8 cellular contexts compared by ENCODE assay signal in the genomic region with DNA sequence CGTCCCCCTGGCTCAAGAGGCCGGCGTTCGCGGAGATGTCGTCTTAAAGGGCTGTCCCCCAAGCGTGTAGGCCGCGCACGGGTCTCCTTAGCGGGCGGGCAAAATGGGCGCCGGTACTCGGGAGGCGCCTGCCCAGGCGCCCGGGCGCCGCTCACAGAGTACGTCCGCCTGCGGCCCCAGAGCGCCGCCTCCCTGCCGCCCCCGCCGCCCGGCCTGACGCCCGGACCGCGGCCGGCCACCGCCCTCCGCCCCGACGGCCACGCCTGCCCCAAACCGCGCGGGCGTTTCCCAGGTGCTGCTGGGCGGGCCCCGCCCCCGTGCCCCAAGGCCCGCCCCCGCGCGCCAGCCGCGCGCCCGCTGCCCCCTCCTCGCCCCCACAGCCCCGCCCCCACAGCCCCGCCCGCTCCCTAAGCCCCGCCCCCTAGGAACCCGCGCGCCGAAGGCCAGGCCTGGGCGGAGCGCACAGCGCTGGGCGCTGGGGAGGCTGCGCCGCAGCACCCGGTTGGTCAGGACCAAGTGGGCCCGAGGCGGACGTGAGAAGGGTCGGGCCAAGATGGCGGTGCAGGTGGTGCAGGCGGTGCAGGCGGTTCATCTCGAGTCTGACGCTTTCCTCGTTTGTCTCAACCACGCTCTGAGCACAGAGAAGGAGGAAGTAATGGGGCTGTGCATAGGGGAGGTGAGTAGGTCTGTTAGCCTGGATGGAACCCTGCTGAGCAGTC. TPM values are rescaled to one million over a fixed set of nuclear protein-coding genes. Genes with fewer than 3 reads are reported as not detected.
DNase-seq lines count a peak whose midpoint lies in the region; ATAC-seq and TF ChIP-seq lines count a peak whose summit lies in the region.

A gene (plus strand): TSS at position 534 of the 719 bp plus-strand sequence. CDS start 20 bp downstream, at position 554.
A gene with protein sequence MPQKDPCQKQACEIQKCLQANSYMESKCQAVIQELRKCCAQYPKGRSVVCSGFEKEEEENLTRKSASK (minus strand): TSS at position 162 of the 719 bp plus-strand sequence. CDS start 7,113 bp downstream, outside the sequence.
A gene with protein sequence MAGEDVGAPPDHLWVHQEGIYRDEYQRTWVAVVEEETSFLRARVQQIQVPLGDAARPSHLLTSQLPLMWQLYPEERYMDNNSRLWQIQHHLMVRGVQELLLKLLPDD (minus strand): TSS at position 162 of the 719 bp plus-strand sequence. CDS start 5,126 bp downstream, outside the sequence.

- TF ChIP-seq CTCF in fibroblast of lung (conservative IDR thresholded peaks at IDR 0.05 in 1 of 2, IDR thresholded peaks at IDR 0.05 in 1 of 2; ENCODE audit: low read depth in 1 of 2, low read length in 2 of 2): no peak

- peak; percentile 87 for ATAC-seq in GM21723 (IDR thresholded peaks at IDR 0.05; ENCODE audit: unreplicated experiment)
- ATAC-seq in naive thymus-derived CD4-positive, alpha-beta T cell: peak; percentile 90
- peak; percentile 93 for ATAC-seq in stimulated activated naive B cell treated with anti-CD40 and anti-IgM and Interleukin-4, amounts not matched to agents 10 μg/mL and 1 μg/mL and 100 μg/mL, for 72 hours (replicated peaks)

- H3K9me3 Mint-ChIP-seq in naive thymus-derived CD4-positive, alpha-beta T cell: no peaks in the 10 kb centered on the region
- H3K9me3 Mint-ChIP-seq in stimulated activated naive B cell treated with anti-CD40 and anti-IgM and Interleukin-4, amounts not matched to agents 10 μg/mL and 1 μg/mL and 100 μg/mL, for 72 hours: no peaks in the 10 kb centered on the region

- H3K9ac ChIP-seq in fibroblast of lung (ENCODE audit: insufficient read depth, low read length): peak within 1 kb of the TSS; percentile 78

- H4K20me1 ChIP-seq in fibroblast of lung (ENCODE audit: control insufficient read depth, extremely low read depth, insufficient read depth, low read length): no peaks in the 10 kb centered on the region

- H3K4me3 Mint-ChIP-seq in naive thymus-derived CD4-positive, alpha-beta T cell: peak within 1 kb of the TSS; percentile 81 to 94 (median 89)
- H3K4me3 Mint-ChIP-seq in stimulated activated naive B cell treated with anti-CD40 and anti-IgM and Interleukin-4, amounts not matched to agents 10 μg/mL and 1 μg/mL and 100 μg/mL, for 72 hours: peak within 1 kb of the TSS; percentile 93 to 94

- H3K36me3 ChIP-seq in fibroblast of lung (ENCODE audit: control insufficient read depth, insufficient read depth, low read length): peaks cover 7% of the 10 kb centered on the region
- H3K36me3 ChIP-seq in naive thymus-derived CD4-positive, alpha-beta T cell (ENCODE audit: control insufficient read depth in 2 of 3, insufficient read depth in 3 of 3, low read length in 3 of 3): peaks cover 0 to 6% (median 0%) of the 10 kb centered on the region in 3 experiments

- H3K27ac ChIP-seq in fibroblast of lung (ENCODE audit: insufficient read depth, low read length): peak within 1 kb of the TSS; percentile 80
- H3K27ac ChIP-seq in naive thymus-derived CD4-positive, alpha-beta T cell (ENCODE audit: low read depth, low read length): peak within 1 kb of the TSS; percentile 82

- peak within 1 kb of the TSS; percentile 83 to 96 (median 94) for H3K27ac Mint-ChIP-seq in naive thymus-derived CD4-positive, alpha-beta T cell
- peak within 1 kb of the TSS; percentile 96 for H3K27ac Mint-ChIP-seq in stimulated activated naive B cell treated with anti-CD40 and anti-IgM and Interleukin-4, amounts not matched to agents 10 μg/mL and 1 μg/mL and 100 μg/mL, for 72 hours

- peak; percentile 74 for DNase-seq in DMS53 treated with DMSO at 0.1 percent for 48 hours (lab: John Stamatoyannopoulos, UW; ENCODE audit: unreplicated experiment)
- DNase-seq in KG1 (lab: John Stamatoyannopoulos, UW): peak; percentile 55
- DNase-seq in RKO (ENCODE audit: low spot score): peak; percentile 84
- DNase-seq in activated T-helper 1 cell treated with Interleukin-2 at 50 U/mL for 16 hours (ENCODE audit: low read depth): peak; percentile 63
- peak; percentile 75 to 80 for DNase-seq in fibroblast of lung (ENCODE audit: low read depth in 2 of 2)
- DNase-seq in naive thymus-derived CD4-positive, alpha-beta T cell: peak; percentile 62 to 77 (median 74)
- DNase-seq in stimulated activated naive B cell treated with anti-CD40 and anti-IgM and Interleukin-4, amounts not matched to agents 10 μg/mL and 1 μg/mL and 100 μg/mL, for 72 hours: peak; percentile 77

- POLR2A ChIA-PET in naive thymus-derived CD4-positive, alpha-beta T cell (lab: Charles Lee): interaction anchor here (0.6 to 1.1 kb wide), 5 partner anchors 13 to 193 kb away, joined by 3 to 4 read pairs (median 3); a partner anchor contains a TSS

- no peaks in the 10 kb centered on the region for H3K27me3 Mint-ChIP-seq in naive thymus-derived CD4-positive, alpha-beta T cell
- H3K27me3 Mint-ChIP-seq in stimulated activated naive B cell treated with anti-CD40 and anti-IgM and Interleukin-4, amounts not matched to agents 10 μg/mL and 1 μg/mL and 100 μg/mL, for 72 hours: no peaks in the 10 kb centered on the region

- peak within 1 kb of the TSS; percentile 71 to 87 (median 76) for H3K4me3 ChIP-seq in fibroblast of lung (replicated peaks in 1 of 4; ENCODE audit: control extremely low read depth in 1 of 4, insufficient read depth in 1 of 4, low read depth in 3 of 4, low read length in 4 of 4)
- peak within 1 kb of the TSS; percentile 76 for H3K4me3 ChIP-seq in naive thymus-derived CD4-positive, alpha-beta T cell (ENCODE audit: low read length)

- peak within 1 kb of the TSS; percentile 81 for H2AFZ ChIP-seq in fibroblast of lung (ENCODE audit: low read length)

- H3K4me1 Mint-ChIP-seq in naive thymus-derived CD4-positive, alpha-beta T cell: peaks cover 30 to 62% (median 54%) of the 10 kb centered on the region in 7 donors
- peaks cover 20 to 35% of the 10 kb centered on the region in 2 donors for H3K4me1 Mint-ChIP-seq in stimulated activated naive B cell treated with anti-CD40 and anti-IgM and Interleukin-4, amounts not matched to agents 10 μg/mL and 1 μg/mL and 100 μg/mL, for 72 hours

- no peaks in the 10 kb centered on the region for H3K27me3 ChIP-seq in fibroblast of lung (ENCODE audit: control insufficient read depth, insufficient read depth, low read length)
- H3K27me3 ChIP-seq in naive thymus-derived CD4-positive, alpha-beta T cell (ENCODE audit: control insufficient read depth in 2 of 2, insufficient read depth in 2 of 2, low read length in 2 of 2): no peaks in the 10 kb centered on the region

- no peaks in the 10 kb centered on the region for H3K9me3 ChIP-seq in fibroblast of lung (ENCODE audit: control insufficient read depth, insufficient read depth, low read depth, low read length)
- H3K9me3 ChIP-seq in naive thymus-derived CD4-positive, alpha-beta T cell (ENCODE audit: control insufficient read depth in 2 of 3, low read length in 3 of 3): no peaks in the 10 kb centered on the region

- H3K36me3 Mint-ChIP-seq in naive thymus-derived CD4-positive, alpha-beta T cell: peaks cover 0 to 21% (median 4%) of the 10 kb centered on the region in 5 donors
- peaks cover 14 to 22% of the 10 kb centered on the region in 2 donors for H3K36me3 Mint-ChIP-seq in stimulated activated naive B cell treated with anti-CD40 and anti-IgM and Interleukin-4, amounts not matched to agents 10 μg/mL and 1 μg/mL and 100 μg/mL, for 72 hours

- intact Hi-C loops in naive thymus-derived CD4-positive, alpha-beta T cell (cut with micrococcal nuclease): loop anchor here (1.0 to 5.0 kb wide), 7 partner anchors 14 to 810 kb away; a partner anchor contains a TSS

- H3K4me2 ChIP-seq in fibroblast of lung (ENCODE audit: extremely low read depth, insufficient read depth, low read length): peak within 1 kb of the TSS; percentile 72

- H3K4me1 ChIP-seq in fibroblast of lung (ENCODE audit: control insufficient read depth, extremely low read depth, insufficient read depth, low read length): peaks cover 2% of the 10 kb centered on the region
- peaks cover 6 to 12% of the 10 kb centered on the region in 2 donors for H3K4me1 ChIP-seq in naive thymus-derived CD4-positive, alpha-beta T cell (ENCODE audit: control insufficient read depth in 2 of 2, insufficient read depth in 2 of 2, low read length in 2 of 2)

- CTCF ChIA-PET in naive thymus-derived CD4-positive, alpha-beta T cell (lab: Charles Lee): interaction anchor here (0.6 kb wide), 1 partner anchor 230 kb away, joined by 3 read pairs; no protein-coding TSS in a partner anchor

- peaks cover 19% of the 10 kb centered on the region for H3K79me2 ChIP-seq in fibroblast of lung (ENCODE audit: control insufficient read depth, insufficient read depth, low read length)

RNA-seq across cellular contexts. Expression of the first gene that starts in this region (rescaled TPM):
- total RNA-seq in fibroblast of lung: 9.5 and 12.1 TPM in 2 replicates
- polyA plus RNA-seq in fibroblast of lung: 22.0 and 29.8 TPM in 2 replicates
- polyA plus RNA-seq in fibroblast of lung (2012): 17.0 and 20.4 TPM in 2 replicates
- 8.0 and 14.1 TPM in 2 replicates for polyA minus RNA-seq in fibroblast of lung (ENCODE audit: low replicate concordance)
- 10 to 100 TPM; 11.5 to 27.8 (median 15.2) TPM for total RNA-seq in naive thymus-derived CD4-positive, alpha-beta T cell
- polyA plus RNA-seq in naive thymus-derived CD4-positive, alpha-beta T cell: 10 to 100 TPM; 18.0 to 22.2 TPM

RNA-seq across cellular contexts. Expression of the second gene that starts in this region (rescaled TPM):
- 9.6 and 10.3 TPM in 2 replicates for total RNA-seq in fibroblast of lung
- polyA plus RNA-seq in fibroblast of lung: 8.1 and 8.4 TPM in 2 replicates
- 6.6 and 8.0 TPM in 2 replicates for polyA plus RNA-seq in fibroblast of lung (2012)
- 1.0 and 3.0 TPM in 2 replicates for polyA minus RNA-seq in fibroblast of lung (ENCODE audit: low replicate concordance)
- 1 to 10 TPM; 3.1 to 6.0 (median 5.1) TPM for total RNA-seq in naive thymus-derived CD4-positive, alpha-beta T cell
- polyA plus RNA-seq in naive thymus-derived CD4-positive, alpha-beta T cell: 10 to 100 TPM; 22.1 to 22.9 TPM

RNA-seq across cellular contexts. Expression of the third gene that starts in this region (rescaled TPM):
- total RNA-seq in fibroblast of lung: 14.6 and 16.0 TPM in 2 replicates
- polyA plus RNA-seq in fibroblast of lung: 9.3 and 10.6 TPM in 2 replicates
- polyA plus RNA-seq in fibroblast of lung (2012): 15.6 and 17.6 TPM in 2 replicates
- polyA minus RNA-seq in fibroblast of lung (ENCODE audit: low replicate concordance): 2.9 TPM in 1 of 2 replicates, not detected in the other
- 10 to 100 TPM; 10.3 to 21.5 (median 17.1) TPM for total RNA-seq in naive thymus-derived CD4-positive, alpha-beta T cell
- 10 to 100 TPM; 33.7 to 35.2 TPM for polyA plus RNA-seq in naive thymus-derived CD4-positive, alpha-beta T cell

Comparison
In these comparisons a context has a peak if more than half of its experiments do, and no peak if none do; other contexts are left out.
1. Peak in every context shown above with its lines: DNase-seq, ATAC-seq, H3K4me3 ChIP-seq and H3K27ac ChIP-seq.